In the genomic region with DNA sequence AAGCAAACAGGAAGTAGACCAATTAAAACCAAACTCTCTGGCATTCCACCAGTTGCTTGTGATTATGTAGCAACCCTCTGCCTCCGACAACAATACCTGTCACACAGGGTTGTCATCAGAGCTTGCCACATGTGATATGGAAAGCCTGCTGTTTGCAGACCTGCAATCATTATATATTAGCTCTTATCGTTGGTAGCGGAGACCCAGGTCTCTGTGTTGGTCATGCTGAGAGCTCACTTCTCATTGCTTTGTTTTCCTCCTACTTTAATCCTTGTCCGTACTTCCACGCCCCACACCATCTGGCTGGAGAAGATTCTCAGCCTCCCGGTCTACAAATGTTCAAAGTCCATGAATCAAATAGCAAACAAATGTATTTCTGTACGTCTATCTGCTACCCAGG, we compare ENCODE assay signal across 4 cellular contexts.
DNase-seq lines count a peak whose midpoint lies in the region; TF ChIP-seq lines count a peak whose summit lies in the region.
"Not testable (repeated sequence)": the region's sequence is repeated elsewhere in the genome, so short reads cannot be mapped to it uniquely, and the experiment has no call there.

No MANE protein-coding gene starts in this region.

- not testable (repeated sequence) for H3K36me3 Mint-ChIP-seq in activated CD4-positive, alpha-beta T cell treated with anti-CD3 and anti-CD28 coated beads, Interleukin-2, amount 10 ng/mL, durations not matched to agents 24 days and 14 days (ENCODE audit: low read depth)

- not testable (repeated sequence) for TF ChIP-seq CTCF in LNCaP clone FGC (IDR thresholded peaks at IDR 0.05; ENCODE audit: control insufficient read depth, extremely low read depth, insufficient read depth); osteoblast (IDR thresholded peaks at IDR 0.05; ENCODE audit: extremely low read depth, low read depth, low read length)

- not testable (repeated sequence) for H3K9me3 ChIP-seq in osteoblast (ENCODE audit: low read depth, low read length)

- not testable (repeated sequence) for H3K27ac ChIP-seq in osteoblast (ENCODE audit: low read depth, low read length)

- not testable (repeated sequence) for H3K27me3 Mint-ChIP-seq in activated CD4-positive, alpha-beta T cell treated with anti-CD3 and anti-CD28 coated beads, Interleukin-2, amount 10 ng/mL, durations not matched to agents 24 days and 14 days

- H3K27ac Mint-ChIP-seq in activated CD4-positive, alpha-beta T cell treated with anti-CD3 and anti-CD28 coated beads, Interleukin-2, amount 10 ng/mL, durations not matched to agents 24 days and 14 days: not testable (repeated sequence)

- not testable (repeated sequence) for H4K20me1 ChIP-seq in osteoblast (ENCODE audit: insufficient read depth, low read length)

- H3K4me2 ChIP-seq in osteoblast (ENCODE audit: insufficient read depth, low read length): not testable (repeated sequence)

- H2AFZ ChIP-seq in osteoblast (ENCODE audit: low read length): not testable (repeated sequence)

- not testable (repeated sequence) for H3K4me3 Mint-ChIP-seq in activated CD4-positive, alpha-beta T cell treated with anti-CD3 and anti-CD28 coated beads, Interleukin-2, amount 10 ng/mL, durations not matched to agents 24 days and 14 days

- H3K4me3 ChIP-seq in LNCaP clone FGC (ENCODE audit: low read depth, low read length); osteoblast (ENCODE audit: insufficient read depth, low read length): not testable (repeated sequence)

- H3K9me3 Mint-ChIP-seq in activated CD4-positive, alpha-beta T cell treated with anti-CD3 and anti-CD28 coated beads, Interleukin-2, amount 10 ng/mL, durations not matched to agents 24 days and 14 days: peaks cover 59% of the 10 kb centered on the region

- not testable (repeated sequence) for H3K79me2 ChIP-seq in osteoblast (ENCODE audit: insufficient read depth, low read length)

- not testable (repeated sequence) for H3K36me3 ChIP-seq in osteoblast (ENCODE audit: insufficient read depth, low read length)

- DNase-seq in LNCaP clone FGC (ENCODE audit: low read depth) (peak; percentile 25), cardiac septum (ENCODE audit: low spot score) (peak; percentile 70), osteoblast (ENCODE audit: insufficient read length, low spot score, missing footprints) (peak; percentile 69)
- DNase-seq in activated CD4-positive, alpha-beta T cell treated with anti-CD3 and anti-CD28 coated beads, Interleukin-2, amount 10 ng/mL, durations not matched to agents 24 days and 14 days: peak; percentile 48

- intact Hi-C loops in activated CD4-positive, alpha-beta T cell treated with anti-CD3 and anti-CD28 coated beads, Interleukin-2, amount 10 ng/mL, durations not matched to agents 24 days and 14 days (cut with micrococcal nuclease); cardiac septum (cut with DNase I): not testable (repeated sequence)

- H3K4me1 ChIP-seq in osteoblast (ENCODE audit: insufficient read depth, low read length): not testable (repeated sequence)

- not testable (repeated sequence) for H3K27me3 ChIP-seq in osteoblast (ENCODE audit: insufficient read depth, low read length)

- not testable (repeated sequence) for H3K4me1 Mint-ChIP-seq in activated CD4-positive, alpha-beta T cell treated with anti-CD3 and anti-CD28 coated beads, Interleukin-2, amount 10 ng/mL, durations not matched to agents 24 days and 14 days
